Comparison of ENCODE assay signal across 8 cellular contexts in genomic region chr7:923108-924041, GRCh38. TPM values are rescaled to one million over a fixed set of nuclear protein-coding genes. Genes with fewer than 3 reads are reported as not detected.
DNase-seq lines count a peak whose midpoint lies in the region; ATAC-seq lines count a peak whose summit lies in the region.

No MANE protein-coding gene starts in this region.

- intact Hi-C loops in left colon (cut with DNase I, micrococcal nuclease) = no loop called here

- no peaks in the 10 kb centered on the region for H3K9me3 Mint-ChIP-seq in activated naive CD4-positive, alpha-beta T cell treated with anti-CD3 and anti-CD28 coated beads, Interleukin-2, amount 50 U/mL, for 24 hours

- peak; percentile 49 for DNase-seq in AG20443 (ENCODE audit: low spot score)
- peak; percentile 96 for DNase-seq in SKM-1 treated with dmso at 0.1 percent for 144 hours (lab: John Stamatoyannopoulos, UW; ENCODE audit: unreplicated experiment)
- DNase-seq in left colon = peak; percentile 92 to 94
- peak; percentile 88 for DNase-seq in stimulated activated CD8-positive, alpha-beta memory T cell treated with anti-CD3 and anti-CD28 coated beads, Interleukin-12 subunit alpha, Interleukin-12 subunit beta, amount 100 ng/mL, for 1 hour (ENCODE audit: low read depth)
- no peak for DNase-seq in AG08396 (ENCODE audit: low spot score)

- H3K27me3 Mint-ChIP-seq in activated naive CD4-positive, alpha-beta T cell treated with anti-CD3 and anti-CD28 coated beads, Interleukin-2, amount 50 U/mL, for 24 hours = no peaks in the 10 kb centered on the region

- H3K27ac Mint-ChIP-seq in activated naive CD4-positive, alpha-beta T cell treated with anti-CD3 and anti-CD28 coated beads, Interleukin-2, amount 50 U/mL, for 24 hours = peak overlapping the region; percentile 91

- ATAC-seq in GM19035 (IDR thresholded peaks at IDR 0.05; ENCODE audit: unreplicated experiment) (peak; percentile 79), HG03196 (IDR thresholded peaks at IDR 0.05; ENCODE audit: unreplicated experiment) (peak; percentile 77), left colon (peak; percentile 52)

- peak overlapping the region; percentile 84 for H3K4me3 Mint-ChIP-seq in activated naive CD4-positive, alpha-beta T cell treated with anti-CD3 and anti-CD28 coated beads, Interleukin-2, amount 50 U/mL, for 24 hours

- peaks cover 31% of the 10 kb centered on the region for H3K4me1 Mint-ChIP-seq in activated naive CD4-positive, alpha-beta T cell treated with anti-CD3 and anti-CD28 coated beads, Interleukin-2, amount 50 U/mL, for 24 hours

- H3K36me3 Mint-ChIP-seq in activated naive CD4-positive, alpha-beta T cell treated with anti-CD3 and anti-CD28 coated beads, Interleukin-2, amount 50 U/mL, for 24 hours = no peaks in the 10 kb centered on the region

RNA-seq across cellular contexts. Expression of gene ADAP1, which starts 31.1 kb away (rescaled TPM):
- total RNA-seq in left colon = 100 to 1,000 TPM; 147 to 166 TPM

RNA-seq across cellular contexts. Expression of gene GET4, which starts 47.0 kb away (rescaled TPM):
- total RNA-seq in left colon = 10 to 100 TPM; 45.1 to 46.0 TPM

RNA-seq across cellular contexts. Expression of gene COX19, which starts 52.0 kb away (rescaled TPM):
- total RNA-seq in left colon = 10 to 100 TPM; 13.5 to 15.2 TPM

RNA-seq across cellular contexts. Expression of gene CYP2W1, which starts 59.6 kb away (rescaled TPM):
- 1 to 10 TPM; 1.2 to 3.6 TPM for total RNA-seq in left colon
